23 cellular contexts compared by ENCODE assay signal in the genomic region with DNA sequence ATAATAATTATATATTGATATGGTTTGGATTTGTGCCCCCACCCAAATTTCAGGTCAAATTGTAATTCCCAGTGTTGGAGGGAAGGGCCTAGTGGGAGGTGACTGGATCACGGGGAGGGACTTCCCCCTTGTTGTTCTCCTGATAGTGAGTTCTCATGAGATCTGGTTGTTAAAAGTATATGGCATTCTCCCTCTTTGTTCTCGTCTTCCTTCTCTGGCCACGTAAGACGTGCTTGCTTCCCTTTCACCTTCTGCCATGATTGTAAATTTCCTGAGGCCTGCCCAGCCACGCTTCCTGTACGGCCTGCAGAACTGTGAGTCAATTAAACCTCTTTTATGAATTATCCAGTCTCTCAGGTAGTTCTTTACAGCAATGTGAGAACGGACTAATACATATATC.
"Had no signal": no experiment of that assay in that cellular context is flagged by ENCODE, and none has a peak within 500 bp of the region (broad histone marks: within the 10 kb centered on the region; RNA-seq: fewer than 3 reads in every experiment).

No MANE protein-coding gene starts in this region.

- H3K9me3 Mint-ChIP-seq: activated naive CD4-positive, alpha-beta T cell treated with anti-CD3 and anti-CD28 coated beads, Interleukin-2, amount 10 ng/mL, durations not matched to agents 7 days and 5 days; activated naive CD4-positive, alpha-beta T cell treated with anti-CD3 and anti-CD28 coated beads, Interleukin-2, amount 50 U/mL, for 72 hours had no signal

- ATAC-seq: activated naive CD4-positive, alpha-beta T cell treated with anti-CD3 and anti-CD28 coated beads, Interleukin-2, amount 50 U/mL, for 72 hours; activated T-cell treated with anti-CD3 and anti-CD28 coated beads, Interleukin-2, amount 50 U/mL, for 72 hours; body of pancreas; esophagus mucosa had no signal

- DNase-seq: activated CD4-positive, alpha-beta memory T cell treated with anti-CD3 and anti-CD28 coated beads, Interleukin-2, amount 10 ng/mL, durations not matched to agents 7 days and 5 days; activated CD4-positive, alpha-beta T cell treated with anti-CD3 and anti-CD28 coated beads for 1 hour; activated CD4-positive, alpha-beta T cell treated with anti-CD3 and anti-CD28 coated beads for 4 hours; activated CD4-positive, alpha-beta T cell treated with anti-CD3 and anti-CD28 coated beads, Interleukin-2, amount 10 ng/mL, durations not matched to agents 7 days and 5 days; activated CD4-positive, alpha-beta T cell treated with anti-CD3 and anti-CD28 coated beads, Interleukin-2, amount 50 U/mL, for 4 hours; activated CD8-positive, alpha-beta memory T cell treated with anti-CD3 and anti-CD28 coated beads, Interleukin-2, amount 50 U/mL, for 48 hours; activated gamma-delta T cell; activated naive CD4-positive, alpha-beta T cell; activated naive CD4-positive, alpha-beta T cell treated with anti-CD3 and anti-CD28 coated beads, Interleukin-2, amount 10 ng/mL, durations not matched to agents 7 days and 5 days; activated T-cell treated with anti-CD3 and anti-CD28 coated beads for 4 hours; activated T-cell treated with anti-CD3 and anti-CD28 coated beads, Interleukin-2, amount 50 U/mL, for 24 hours; activated T-cell treated with anti-CD3 and anti-CD28 coated beads, Interleukin-2, amount 50 U/mL, for 72 hours; adrenal gland; amygdala; aorta; body of pancreas; caudate nucleus; cortex of kidney; effector CD8-positive, alpha-beta T cell; foreskin fibroblast; T-helper 2 cell had no signal

- H3K27ac Mint-ChIP-seq: activated CD4-positive, alpha-beta memory T cell treated with anti-CD3 and anti-CD28 coated beads, Interleukin-2, amount 10 ng/mL, durations not matched to agents 7 days and 5 days; activated CD4-positive, alpha-beta T cell treated with anti-CD3 and anti-CD28 coated beads, Interleukin-2, amount 10 ng/mL, durations not matched to agents 7 days and 5 days; activated naive CD4-positive, alpha-beta T cell treated with anti-CD3 and anti-CD28 coated beads, Interleukin-2, amount 10 ng/mL, durations not matched to agents 7 days and 5 days; activated naive CD4-positive, alpha-beta T cell treated with anti-CD3 and anti-CD28 coated beads, Interleukin-2, amount 50 U/mL, for 72 hours; activated T-cell treated with anti-CD3 and anti-CD28 coated beads, Interleukin-2, amount 50 U/mL, for 24 hours; activated T-cell treated with anti-CD3 and anti-CD28 coated beads, Interleukin-2, amount 50 U/mL, for 72 hours had no signal

- H3K4me3 Mint-ChIP-seq: activated CD4-positive, alpha-beta memory T cell treated with anti-CD3 and anti-CD28 coated beads, Interleukin-2, amount 10 ng/mL, durations not matched to agents 7 days and 5 days; activated CD4-positive, alpha-beta T cell treated with anti-CD3 and anti-CD28 coated beads, Interleukin-2, amount 10 ng/mL, durations not matched to agents 7 days and 5 days; activated naive CD4-positive, alpha-beta T cell treated with anti-CD3 and anti-CD28 coated beads, Interleukin-2, amount 10 ng/mL, durations not matched to agents 7 days and 5 days; activated T-cell treated with anti-CD3 and anti-CD28 coated beads, Interleukin-2, amount 50 U/mL, for 24 hours; activated T-cell treated with anti-CD3 and anti-CD28 coated beads, Interleukin-2, amount 50 U/mL, for 72 hours had no signal

- H3K4me1 Mint-ChIP-seq: activated CD4-positive, alpha-beta memory T cell treated with anti-CD3 and anti-CD28 coated beads, Interleukin-2, amount 10 ng/mL, durations not matched to agents 7 days and 5 days; activated CD4-positive, alpha-beta T cell treated with anti-CD3 and anti-CD28 coated beads, Interleukin-2, amount 10 ng/mL, durations not matched to agents 7 days and 5 days; activated naive CD4-positive, alpha-beta T cell treated with anti-CD3 and anti-CD28 coated beads, Interleukin-2, amount 10 ng/mL, durations not matched to agents 7 days and 5 days had no signal

- H3K27me3 Mint-ChIP-seq: activated CD4-positive, alpha-beta memory T cell treated with anti-CD3 and anti-CD28 coated beads, Interleukin-2, amount 10 ng/mL, durations not matched to agents 7 days and 5 days; activated CD4-positive, alpha-beta T cell treated with anti-CD3 and anti-CD28 coated beads, Interleukin-2, amount 10 ng/mL, durations not matched to agents 7 days and 5 days; activated naive CD4-positive, alpha-beta T cell treated with anti-CD3 and anti-CD28 coated beads, Interleukin-2, amount 10 ng/mL, durations not matched to agents 7 days and 5 days; activated T-cell treated with anti-CD3 and anti-CD28 coated beads, Interleukin-2, amount 50 U/mL, for 24 hours had no signal
